32 cellular contexts compared by ENCODE assay signal in genomic region chr15:82640672-82641071, GRCh38. TPM values are rescaled to one million over a fixed set of nuclear protein-coding genes. Genes with fewer than 3 reads are reported as not detected.
"Had no signal": no experiment of that assay in that cellular context is flagged by ENCODE, and none has a peak within 500 bp of the region (broad histone marks: within the 10 kb centered on the region; RNA-seq: fewer than 3 reads in every experiment).

No MANE protein-coding gene starts in this region.

- H3K4me2 ChIP-seq: PC-9 had no signal

- H3K4me3 ChIP-seq: MG63, PC-9 had no signal

- H3K9me3 ChIP-seq: MG63 had no signal

- FAIRE-seq: colon, RCC 7860, TTC549 had no signal

- DNase-seq: activated CD4-positive, alpha-beta T cell treated with anti-CD3 and anti-CD28 coated beads, Interleukin-2, amount 10 ng/mL, durations not matched to agents 24 days and 14 days; activated CD4-positive, alpha-beta T cell treated with anti-CD3 and anti-CD28 coated beads, Interleukin-2, amount 50 U/mL, for 4 hours; activated CD8-positive, alpha-beta T cell treated with anti-CD3 and anti-CD28 coated beads for 36 hours; activated effector memory CD4-positive, alpha-beta T cell treated with anti-CD3 and anti-CD28 coated beads, Interleukin-2, amount 50 U/mL, for 16 hours; activated naive CD4-positive, alpha-beta T cell; activated naive CD4-positive, alpha-beta T cell treated with anti-CD3 and anti-CD28 coated beads, Interleukin-2, amount 50 U/mL, for 16 hours; activated naive CD8-positive, alpha-beta T cell treated with anti-CD3 and anti-CD28 coated beads for 36 hours; activated T-cell treated with anti-CD3 and anti-CD28 coated beads, Interleukin-2, amount 50 U/mL, for 1 hour; activated T-cell treated with anti-CD3 and anti-CD28 coated beads, Interleukin-2, amount 50 U/mL, for 72 hours; amniotic stem cell; aorta; brain microvascular endothelial cell; central memory CD4-positive, alpha-beta T cell; Kasumi-1; KG1; MG63; NCI-H1048; NCI-H1105 treated with DMSO at 0.1 percent for 48 hours; NCI-H2029 treated with DMSO at 0.1 percent for 48 hours; NCI-H2107; NCI-H226; PC-9; SIG-M5; T1000 had no signal

- H3K36me3 ChIP-seq: brain microvascular endothelial cell had no signal

- H3K27me3 ChIP-seq: MG63 had no signal

- H2AFZ ChIP-seq: PC-9 had no signal

- H3K27ac ChIP-seq: brain microvascular endothelial cell, PC-9, RWPE1 had no signal

- ATAC-seq: activated CD8-positive, alpha-beta T cell treated with anti-CD3 and anti-CD28 coated beads for 36 hours; activated T-cell treated with anti-CD3 and anti-CD28 coated beads, Interleukin-2, amount 50 U/mL, for 72 hours; activated T-helper 17 cell treated with anti-CD3 and anti-CD28 coated beads, Interleukin-2, amount 50 U/mL, for 72 hours; Right ventricle myocardium inferior had no signal

RNA-seq across cellular contexts. Expression of gene CPEB1, which starts 6.5 kb away (rescaled TPM):
- total RNA-seq: activated CD4-positive, alpha-beta T cell treated with anti-CD3 and anti-CD28 coated beads, Interleukin-2, amount 10 ng/mL, durations not matched to agents 24 days and 14 days; PC-9; T-helper 1 cell treated with Interleukin-12 subunit alpha and Interleukin-12 subunit beta and Interleukin-4 antibody, amounts not matched to agents 30 ng/mL and 1 ng/mL, for 36 hours; T-helper 2 cell treated with Interferon-gamma antibody and Interleukin-4, amounts not matched to agents 100 ng/mL and 5 ng/mL, for 36 hours had no signal
